In genomic region chr12:46349253-46349652, GRCh38 we compare ENCODE assay signal across 19 cellular contexts.
"Had no signal": no experiment of that assay in that cellular context is flagged by ENCODE, and none has a peak within 500 bp of the region (broad histone marks: within the 10 kb centered on the region; RNA-seq: fewer than 3 reads in every experiment).

No MANE protein-coding gene starts in this region.

- H3K27me3 ChIP-seq: ascending aorta, body of pancreas had no signal

- H3K27ac Mint-ChIP-seq: activated CD8-positive, alpha-beta T cell treated with anti-CD3 and anti-CD28 coated beads for 36 hours; activated naive CD4-positive, alpha-beta T cell treated with anti-CD3 and anti-CD28 coated beads, Interleukin-2, amount 50 U/mL, for 24 hours had no signal

- H3K4me3 ChIP-seq: ascending aorta, body of pancreas, K562 had no signal

- FAIRE-seq: K562 had no signal

- H3K4me1 ChIP-seq: body of pancreas had no signal

- DNase-seq: activated CD4-positive, alpha-beta T cell treated with anti-CD3 and anti-CD28 coated beads for 4 hours; activated CD8-positive, alpha-beta memory T cell treated with anti-CD3 and anti-CD28 coated beads, Interleukin-2, amount 50 U/mL, for 48 hours; activated CD8-positive, alpha-beta T cell treated with anti-CD3 and anti-CD28 coated beads for 36 hours; activated T-cell treated with anti-CD3 and anti-CD28 coated beads, Interleukin-2, amount 50 U/mL, for 1 hour; body of pancreas; Kasumi-1; NCI-H1105 treated with DMSO at 0.1 percent for 48 hours; NCI-H1436 treated with DMSO at 0.1 percent for 48 hours; NCI-H187 treated with DMSO at 0.1 percent for 48 hours; NCI-H2081 treated with DMSO at 0.1 percent for 48 hours; NCI-H446; NCI-H524; SIG-M5; T-helper 1 cell; WERI-Rb-1 had no signal

- ATAC-seq: activated CD8-positive, alpha-beta T cell treated with anti-CD3 and anti-CD28 coated beads for 36 hours; body of pancreas; K562 had no signal

- H3K27ac ChIP-seq: body of pancreas, WERI-Rb-1 had no signal

- H3K4me3 Mint-ChIP-seq: activated CD8-positive, alpha-beta T cell treated with anti-CD3 and anti-CD28 coated beads for 36 hours; activated naive CD4-positive, alpha-beta T cell treated with anti-CD3 and anti-CD28 coated beads, Interleukin-2, amount 50 U/mL, for 24 hours; central memory CD8-positive, alpha-beta T cell had no signal

- H3K9me3 Mint-ChIP-seq: activated CD8-positive, alpha-beta T cell treated with anti-CD3 and anti-CD28 coated beads for 36 hours; activated naive CD4-positive, alpha-beta T cell treated with anti-CD3 and anti-CD28 coated beads, Interleukin-2, amount 50 U/mL, for 24 hours; central memory CD8-positive, alpha-beta T cell had no signal

- H3K9me3 ChIP-seq: ascending aorta, body of pancreas had no signal

- H3K36me3 ChIP-seq: ascending aorta, WERI-Rb-1 had no signal

- H3K27me3 Mint-ChIP-seq: activated CD8-positive, alpha-beta T cell treated with anti-CD3 and anti-CD28 coated beads for 36 hours; activated naive CD4-positive, alpha-beta T cell treated with anti-CD3 and anti-CD28 coated beads, Interleukin-2, amount 50 U/mL, for 24 hours had no signal

- H3K36me3 Mint-ChIP-seq: activated naive CD4-positive, alpha-beta T cell treated with anti-CD3 and anti-CD28 coated beads, Interleukin-2, amount 50 U/mL, for 24 hours had no signal
